In genomic region chr10:101354584-101355070, GRCh38 we compare ENCODE assay signal across 1 cellular context.
A peak's percentile ranks its signal among the peaks of the same experiment; 100 is the strongest.
TF ChIP-seq lines count a peak whose summit lies in the region.

No MANE protein-coding gene starts in this region.

TF ChIP-seq in H1, 55 proteins besides CTCF, POLR2A, EP300 and RAD21 (continued from another document):
- TF ChIP-seq SIN3A (conservative IDR thresholded peaks at IDR 0.05 in 1 of 2, IDR thresholded peaks at IDR 0.05 in 1 of 2; ENCODE audit: low read depth in 1 of 2, low read length in 2 of 2): peak; percentile 1 to 59; a peak in 2 of 4 replicates
